18 cellular contexts compared by ENCODE assay signal in genomic region chrX:118522230-118522926, GRCh38. TPM values are rescaled to one million over a fixed set of nuclear protein-coding genes. Genes with fewer than 3 reads are reported as not detected.
A peak's percentile ranks its signal among the peaks of the same experiment; 100 is the strongest.
DNase-seq lines count a peak whose midpoint lies in the region; ATAC-seq and TF ChIP-seq lines count a peak whose summit lies in the region.
"Had no signal": no experiment of that assay in that cellular context is flagged by ENCODE, and none has a peak within 500 bp of the region (broad histone marks: within the 10 kb centered on the region; RNA-seq: fewer than 3 reads in every experiment).

No MANE protein-coding gene starts in this region.

- CTCF ChIA-PET in activated naive CD4-positive, alpha-beta T cell treated with anti-CD3 and anti-CD28 coated beads, Interleukin-2, amount 10 ng/mL, durations not matched to agents 7 days and 5 days (lab: Charles Lee) = interaction anchor here (0.6 kb wide), 1 partner anchor 30 kb away, joined by 3 read pairs; no protein-coding TSS in a partner anchor
- CTCF ChIA-PET in activated CD4-positive, alpha-beta memory T cell treated with anti-CD3 and anti-CD28 coated beads for 36 hours (lab: Charles Lee) = no interaction called here

- H3K9me3 ChIP-seq in fibroblast of lung (ENCODE audit: control insufficient read depth, insufficient read depth, low read depth, low read length) (no peaks in the 10 kb centered on the region), upper lobe of right lung (no peaks in the 10 kb centered on the region), smooth muscle cell (replicated peaks; ENCODE audit: low read depth) (no peaks in the 10 kb centered on the region)
- H3K9me3 ChIP-seq: mucosa of descending colon had no signal

- no peaks in the 10 kb centered on the region for H3F3A ChIP-seq in smooth muscle cell (ENCODE audit: low read depth)

- no peak for TF ChIP-seq CTCF in fibroblast of lung (conservative IDR thresholded peaks at IDR 0.05 in 1 of 2, IDR thresholded peaks at IDR 0.05 in 1 of 2; ENCODE audit: low read depth in 1 of 2, low read length in 2 of 2)
- no peak for TF ChIP-seq CTCF in upper lobe of right lung (IDR thresholded peaks at IDR 0.05)
- no peak for TF ChIP-seq CTCF in smooth muscle cell (IDR thresholded peaks at IDR 0.05; ENCODE audit: borderline replicate concordance, insufficient read depth, poor library complexity, severe bottlenecking)

- H2AFZ ChIP-seq in fibroblast of lung (ENCODE audit: low read length) (no peak overlapping the region), smooth muscle cell (ENCODE audit: low read depth) (no peak overlapping the region)
- H2AFZ ChIP-seq: PC-9 had no signal

- H3K9me3 Mint-ChIP-seq in activated naive CD4-positive, alpha-beta T cell treated with anti-CD3 and anti-CD28 coated beads, Interleukin-2, amount 10 ng/mL, durations not matched to agents 7 days and 5 days = no peaks in the 10 kb centered on the region
- H3K9me3 Mint-ChIP-seq in activated CD4-positive, alpha-beta memory T cell treated with anti-CD3 and anti-CD28 coated beads for 36 hours = no peaks in the 10 kb centered on the region

- H3K9ac ChIP-seq in fibroblast of lung (ENCODE audit: insufficient read depth, low read length) (no peak overlapping the region), smooth muscle cell (ENCODE audit: low read depth) (no peak overlapping the region)

- H3K79me2 ChIP-seq in fibroblast of lung (ENCODE audit: control insufficient read depth, insufficient read depth, low read length) = peaks cover 16% of the 10 kb centered on the region
- H3K79me2 ChIP-seq in smooth muscle cell (ENCODE audit: low read depth) = no peaks in the 10 kb centered on the region

- WGBS in smooth muscle cell (ENCODE audit: low lambda C conversion rate) = 78% methylated on average over 3 of the region's 3 CpGs

- H3K4me2 ChIP-seq in fibroblast of lung (ENCODE audit: extremely low read depth, insufficient read depth, low read length) (peak overlapping the region; percentile 29), smooth muscle cell (no peak overlapping the region)
- H3K4me2 ChIP-seq: PC-9 had no signal

- peaks cover 82% of the 10 kb centered on the region for H3K4me1 Mint-ChIP-seq in activated naive CD4-positive, alpha-beta T cell treated with anti-CD3 and anti-CD28 coated beads, Interleukin-2, amount 10 ng/mL, durations not matched to agents 7 days and 5 days
- H3K4me1 Mint-ChIP-seq in activated CD4-positive, alpha-beta memory T cell treated with anti-CD3 and anti-CD28 coated beads for 36 hours (ENCODE audit: low read depth) = peaks cover 85% of the 10 kb centered on the region

- no peak for DNase-seq in activated naive CD4-positive, alpha-beta T cell treated with anti-CD3 and anti-CD28 coated beads, Interleukin-2, amount 10 ng/mL, durations not matched to agents 7 days and 5 days
- DNase-seq in activated naive CD4-positive, alpha-beta T cell treated with Interleukin-2 at 50 U/mL for 16 hours = no peak
- DNase-seq in activated CD4-positive, alpha-beta memory T cell treated with anti-CD3 and anti-CD28 coated beads for 36 hours = no peak
- DNase-seq in fibroblast of lung (ENCODE audit: low read depth in 2 of 2) (no peak), upper lobe of right lung (no peak), NCI-H345 (lab: John Stamatoyannopoulos, UW) (no peak), smooth muscle cell (lab: John Stamatoyannopoulos, UW; ENCODE audit: unreplicated experiment) (no peak), NCI-H1048 (lab: John Stamatoyannopoulos, UW) (no peak)
- DNase-seq: activated effector memory CD4-positive, alpha-beta T cell treated with Interleukin-2 at 50 U/mL for 16 hours; foreskin melanocyte; GDM1; mucosa of descending colon; NCI-H187 treated with DMSO at 0.1 percent for 48 hours; NCI-H69; PC-9; stimulated activated CD4-positive, alpha-beta T cell treated with anti-CD3 and anti-CD28 coated beads, Interleukin-2, amount 100 ng/mL, for 48 hours had no signal

- H3K36me3 ChIP-seq in fibroblast of lung (ENCODE audit: control insufficient read depth, insufficient read depth, low read length) (no peaks in the 10 kb centered on the region), upper lobe of right lung (no peaks in the 10 kb centered on the region), smooth muscle cell (ENCODE audit: low read depth) (no peaks in the 10 kb centered on the region)

- no peak overlapping the region for H3K4me3 Mint-ChIP-seq in activated naive CD4-positive, alpha-beta T cell treated with anti-CD3 and anti-CD28 coated beads, Interleukin-2, amount 10 ng/mL, durations not matched to agents 7 days and 5 days
- no peak overlapping the region for H3K4me3 Mint-ChIP-seq in activated CD4-positive, alpha-beta memory T cell treated with anti-CD3 and anti-CD28 coated beads for 36 hours

- H3K27me3 ChIP-seq in fibroblast of lung (ENCODE audit: control insufficient read depth, insufficient read depth, low read length) (no peaks in the 10 kb centered on the region), upper lobe of right lung (no peaks in the 10 kb centered on the region), smooth muscle cell (ENCODE audit: low read depth) (no peaks in the 10 kb centered on the region)

- peaks cover 37% of the 10 kb centered on the region for H3K36me3 Mint-ChIP-seq in activated naive CD4-positive, alpha-beta T cell treated with anti-CD3 and anti-CD28 coated beads, Interleukin-2, amount 10 ng/mL, durations not matched to agents 7 days and 5 days
- H3K36me3 Mint-ChIP-seq in activated CD4-positive, alpha-beta memory T cell treated with anti-CD3 and anti-CD28 coated beads for 36 hours = no peaks in the 10 kb centered on the region

- H4K20me1 ChIP-seq in fibroblast of lung (ENCODE audit: control insufficient read depth, extremely low read depth, insufficient read depth, low read length) (no peaks in the 10 kb centered on the region), smooth muscle cell (ENCODE audit: low read depth) (no peaks in the 10 kb centered on the region)

- no peaks in the 10 kb centered on the region for H3K27me3 Mint-ChIP-seq in activated naive CD4-positive, alpha-beta T cell treated with anti-CD3 and anti-CD28 coated beads, Interleukin-2, amount 10 ng/mL, durations not matched to agents 7 days and 5 days
- H3K27me3 Mint-ChIP-seq in activated CD4-positive, alpha-beta memory T cell treated with anti-CD3 and anti-CD28 coated beads for 36 hours = no peaks in the 10 kb centered on the region

- H3K27ac Mint-ChIP-seq in activated naive CD4-positive, alpha-beta T cell treated with anti-CD3 and anti-CD28 coated beads, Interleukin-2, amount 10 ng/mL, durations not matched to agents 7 days and 5 days = peak overlapping the region; percentile 62
- H3K27ac Mint-ChIP-seq in activated CD4-positive, alpha-beta memory T cell treated with anti-CD3 and anti-CD28 coated beads for 36 hours = peak overlapping the region; percentile 45

- intact Hi-C loops in activated CD4-positive, alpha-beta memory T cell treated with anti-CD3 and anti-CD28 coated beads for 36 hours (cut with micrococcal nuclease) = loop anchor here (10.0 kb wide), 1 partner anchor 712 kb away; the partner anchor contains the start of gene PGRMC1
- intact Hi-C loops in upper lobe of right lung (cut with DNase I) = no loop called here

- POLR2A ChIA-PET in activated CD4-positive, alpha-beta memory T cell treated with anti-CD3 and anti-CD28 coated beads for 36 hours (lab: Charles Lee) = interaction anchor here (1.0 kb wide), 1 partner anchor 16 kb away, joined by 3 read pairs; no protein-coding TSS in a partner anchor

- H3K4me3 ChIP-seq in fibroblast of lung (replicated peaks in 1 of 4; ENCODE audit: control extremely low read depth in 1 of 4, insufficient read depth in 1 of 4, low read depth in 3 of 4, low read length in 4 of 4) = no peak overlapping the region
- H3K4me3 ChIP-seq in upper lobe of right lung = no peak overlapping the region
- H3K4me3 ChIP-seq in smooth muscle cell = no peak overlapping the region
- H3K4me3 ChIP-seq: GM12878, mucosa of descending colon, PC-9, SK-N-MC had no signal

- peak overlapping the region; percentile 28 for H3K27ac ChIP-seq in fibroblast of lung (ENCODE audit: insufficient read depth, low read length)
- H3K27ac ChIP-seq in upper lobe of right lung = no peak overlapping the region
- H3K27ac ChIP-seq in smooth muscle cell (ENCODE audit: low read depth) = no peak overlapping the region
- H3K27ac ChIP-seq: PC-9, SK-N-MC had no signal

- peak; percentile 63 for ATAC-seq in upper lobe of right lung
- ATAC-seq: GM12878, mucosa of descending colon had no signal

- H3K4me1 ChIP-seq in fibroblast of lung (ENCODE audit: control insufficient read depth, extremely low read depth, insufficient read depth, low read length) (peaks cover 14% of the 10 kb centered on the region), upper lobe of right lung (peaks cover 4% of the 10 kb centered on the region), smooth muscle cell (ENCODE audit: low read depth) (peaks cover 9% of the 10 kb centered on the region)

RNA-seq across cellular contexts. Expression of gene DOCK11, which starts 26.8 kb away (rescaled TPM):
- total RNA-seq in activated CD4-positive, alpha-beta memory T cell treated with anti-CD3 and anti-CD28 coated beads for 36 hours = 10 to 100 TPM; 47.5 to 50.4 TPM
- total RNA-seq in fibroblast of lung (30.8 and 40.1 TPM in 2 replicates), upper lobe of right lung (55.0 TPM), smooth muscle cell (2.6 and 3.5 TPM in 2 replicates)
- polyA plus RNA-seq in fibroblast of lung (31.3 and 85.3 TPM in 2 replicates), smooth muscle cell (1.3 and 2.3 TPM in 2 replicates)
- polyA plus RNA-seq in fibroblast of lung (2012) = 20.8 and 63.1 TPM in 2 replicates
- 3.0 and 8.5 TPM in 2 replicates for polyA minus RNA-seq in fibroblast of lung (ENCODE audit: low replicate concordance)
